In genomic region chr22:50422046-50422445, GRCh38 we compare ENCODE assay signal across 18 cellular contexts. TPM values are rescaled to one million over a fixed set of nuclear protein-coding genes. Genes with fewer than 3 reads are reported as not detected.
DNase-seq lines count a peak whose midpoint lies in the region; ATAC-seq and TF ChIP-seq lines count a peak whose summit lies in the region.
"Had no signal": no experiment of that assay in that cellular context is flagged by ENCODE, and none has a peak within 500 bp of the region (broad histone marks: within the 10 kb centered on the region; RNA-seq: fewer than 3 reads in every experiment).

No MANE protein-coding gene starts in this region.

- CTCF ChIA-PET in HEK293 (lab: Yijun Ruan, JAX), result interaction anchor here (0.6 kb wide), 1 partner anchor 263 kb away, joined by 3 read pairs; no protein-coding TSS in a partner anchor

- no peaks in the 10 kb centered on the region for H3K4me1 ChIP-seq in HEK293 (ENCODE audit: control insufficient read depth, insufficient read depth, low read length)
- H3K4me1 ChIP-seq: BLaER1, Caco-2 had no signal

- no peaks in the 10 kb centered on the region for H3K9me3 Mint-ChIP-seq in activated T-cell treated with anti-CD3 and anti-CD28 coated beads, Interleukin-2, amount 50 U/mL, for 24 hours
- H3K9me3 Mint-ChIP-seq in activated T-cell treated with anti-CD3 and anti-CD28 coated beads, Interleukin-2, amount 50 U/mL, for 72 hours, result no peaks in the 10 kb centered on the region
- H3K9me3 Mint-ChIP-seq: CD8-positive, alpha-beta memory T cell had no signal

- H3K27ac Mint-ChIP-seq in activated T-cell treated with anti-CD3 and anti-CD28 coated beads, Interleukin-2, amount 50 U/mL, for 24 hours, result peak overlapping the region; percentile 11
- H3K27ac Mint-ChIP-seq in activated T-cell treated with anti-CD3 and anti-CD28 coated beads, Interleukin-2, amount 50 U/mL, for 72 hours, result no peak overlapping the region

- peaks cover 1% of the 10 kb centered on the region for H3K4me1 Mint-ChIP-seq in activated T-cell treated with anti-CD3 and anti-CD28 coated beads, Interleukin-2, amount 50 U/mL, for 24 hours (ENCODE audit: low read depth)
- peaks cover 6% of the 10 kb centered on the region for H3K4me1 Mint-ChIP-seq in activated T-cell treated with anti-CD3 and anti-CD28 coated beads, Interleukin-2, amount 50 U/mL, for 72 hours (ENCODE audit: low read depth)

- POLR2A ChIA-PET in HEK293 (lab: Yijun Ruan, JAX), result no interaction called here

- H3K4me3 Mint-ChIP-seq in activated T-cell treated with anti-CD3 and anti-CD28 coated beads, Interleukin-2, amount 50 U/mL, for 24 hours, result no peak overlapping the region
- H3K4me3 Mint-ChIP-seq in activated T-cell treated with anti-CD3 and anti-CD28 coated beads, Interleukin-2, amount 50 U/mL, for 72 hours, result no peak overlapping the region
- H3K4me3 Mint-ChIP-seq: CD8-positive, alpha-beta memory T cell had no signal

- H3K27ac ChIP-seq in HEK293 (ENCODE audit: extremely low read depth, low read depth, low read length), result 0 out of 2 replicates have a peak overlapping the region, but pooled peaks have one; percentile 9
- peak overlapping the region; percentile 63 for H3K27ac ChIP-seq in cingulate gyrus (ENCODE audit: low read depth, low read length)
- peak overlapping the region; percentile 78 for H3K27ac ChIP-seq in substantia nigra (ENCODE audit: low read depth, low read length, poor library complexity, severe bottlenecking)
- H3K27ac ChIP-seq: BLaER1, GM23248, HL-60 had no signal

- H3K4me3 ChIP-seq in HEK293 (ENCODE audit: low read depth, low read length), result no peak overlapping the region
- H3K4me3 ChIP-seq: BLaER1, GM23248 had no signal

- no peak for DNase-seq in activated T-cell treated with anti-CD3 and anti-CD28 coated beads, Interleukin-2, amount 50 U/mL, for 24 hours
- no peak for DNase-seq in activated T-cell treated with anti-CD3 and anti-CD28 coated beads, Interleukin-2, amount 50 U/mL, for 72 hours
- DNase-seq in substantia nigra (lab: John Stamatoyannopoulos, UW), result no peak
- DNase-seq in HuH-7.5 (ENCODE audit: low spot score), result no peak
- no peak for DNase-seq in SHP77 treated with DMSO at 0.1 percent for 48 hours (lab: John Stamatoyannopoulos, UW)
- DNase-seq: 8988T; AML-193; Caco-2; CD8-positive, alpha-beta memory T cell; DND-41; GDM1; GM23248; IMR-90 had no signal

- no peaks in the 10 kb centered on the region for H3K9me3 ChIP-seq in HEK293 (ENCODE audit: control insufficient read depth, insufficient read depth, low read depth, low read length)
- H3K9me3 ChIP-seq: BLaER1, Caco-2 had no signal

- peaks cover 47 to 92% of the 10 kb centered on the region in 2 experiments for H3K36me3 ChIP-seq in HEK293 (ENCODE audit: control insufficient read depth in 2 of 2, insufficient read depth in 1 of 2, low read length in 2 of 2)

- no peak for TF ChIP-seq CTCF in HEK293 (tag by site-specific recombination; IDR thresholded peaks at IDR 0.05)

- H3K36me3 Mint-ChIP-seq in activated T-cell treated with anti-CD3 and anti-CD28 coated beads, Interleukin-2, amount 50 U/mL, for 24 hours (ENCODE audit: low read depth), result peaks cover 89% of the 10 kb centered on the region
- H3K36me3 Mint-ChIP-seq in activated T-cell treated with anti-CD3 and anti-CD28 coated beads, Interleukin-2, amount 50 U/mL, for 72 hours (ENCODE audit: insufficient read depth in 2 of 2), result peaks cover 8 to 13% of the 10 kb centered on the region in 2 donors

- no peak for ATAC-seq in activated T-cell treated with anti-CD3 and anti-CD28 coated beads, Interleukin-2, amount 50 U/mL, for 72 hours (replicated peaks in 1 of 2)
- ATAC-seq: HCT116 had no signal

- no peaks in the 10 kb centered on the region for H3K27me3 Mint-ChIP-seq in activated T-cell treated with anti-CD3 and anti-CD28 coated beads, Interleukin-2, amount 50 U/mL, for 24 hours
- no peaks in the 10 kb centered on the region for H3K27me3 Mint-ChIP-seq in activated T-cell treated with anti-CD3 and anti-CD28 coated beads, Interleukin-2, amount 50 U/mL, for 72 hours (ENCODE audit: low read depth)

TF ChIP-seq in HEK293, 187 proteins besides CTCF, POLR2A, EP300 and RAD21:
- TF ChIP-seq, protein P1, sequence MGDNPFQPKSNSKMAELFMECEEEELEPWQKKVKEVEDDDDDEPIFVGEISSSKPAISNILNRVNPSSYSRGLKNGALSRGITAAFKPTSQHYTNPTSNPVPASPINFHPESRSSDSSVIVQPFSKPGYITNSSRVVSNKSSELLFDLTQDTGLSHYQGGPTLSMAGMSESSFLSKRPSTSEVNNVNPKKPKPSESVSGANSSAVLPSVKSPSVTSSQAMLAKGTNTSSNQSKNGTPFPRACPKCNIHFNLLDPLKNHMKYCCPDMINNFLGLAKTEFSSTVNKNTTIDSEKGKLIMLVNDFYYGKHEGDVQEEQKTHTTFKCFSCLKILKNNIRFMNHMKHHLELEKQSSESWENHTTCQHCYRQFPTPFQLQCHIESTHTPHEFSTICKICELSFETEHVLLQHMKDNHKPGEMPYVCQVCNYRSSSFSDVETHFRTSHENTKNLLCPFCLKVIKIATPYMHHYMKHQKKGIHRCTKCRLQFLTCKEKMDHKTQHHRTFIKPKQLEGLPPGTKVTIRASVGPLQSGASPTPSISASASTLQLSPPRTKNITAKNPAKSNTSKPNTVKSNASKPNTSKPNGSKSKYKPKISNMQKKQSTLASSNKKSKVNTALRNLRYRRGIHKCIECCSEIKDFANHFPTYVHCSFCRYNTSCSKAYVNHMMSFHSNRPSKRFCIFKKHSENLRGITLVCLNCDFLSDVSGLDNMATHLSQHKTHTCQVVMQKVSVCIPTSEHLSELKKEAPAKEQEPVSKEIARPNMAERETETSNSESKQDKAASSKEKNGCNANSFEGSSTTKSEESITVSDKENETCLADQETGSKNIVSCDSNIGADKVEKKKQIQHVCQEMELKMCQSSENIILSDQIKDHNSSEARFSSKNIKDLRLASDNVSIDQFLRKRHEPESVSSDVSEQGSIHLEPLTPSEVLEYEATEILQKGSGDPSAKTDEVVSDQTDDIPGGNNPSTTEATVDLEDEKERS (tag by site-specific recombination; IDR thresholded peaks at IDR 0.05), result no peak
- TF ChIP-seq ZIC2 (tag by site-specific recombination; IDR thresholded peaks at IDR 0.05) (no peak), ZNF302 (tag by site-specific recombination; IDR thresholded peaks at IDR 0.05; ENCODE audit: low read depth) (no peak), ZNF221 (tag by site-specific recombination; IDR thresholded peaks at IDR 0.05; ENCODE audit: borderline replicate concordance) (no peak), IKZF3 (tag by site-specific recombination; IDR thresholded peaks at IDR 0.05) (no peak), ZNF560 (tag by site-specific recombination; IDR thresholded peaks at IDR 0.05; ENCODE audit: borderline replicate concordance) (no peak), ZFP69B (tag by site-specific recombination; IDR thresholded peaks at IDR 0.05) (no peak), ZNF707 (tag by site-specific recombination; IDR thresholded peaks at IDR 0.05) (no peak), ZNF747 (tag by site-specific recombination; IDR thresholded peaks at IDR 0.05) (no peak), SCRT2 (tag by site-specific recombination; IDR thresholded peaks at IDR 0.05) (no peak), ZNF138 (tag by site-specific recombination; IDR thresholded peaks at IDR 0.05; ENCODE audit: borderline replicate concordance) (no peak), ZNF169 (tag by site-specific recombination; IDR thresholded peaks at IDR 0.05) (no peak), ZNF214 (tag by site-specific recombination; IDR thresholded peaks at IDR 0.05; ENCODE audit: borderline replicate concordance) (no peak)
- TF ChIP-seq, protein P2, sequence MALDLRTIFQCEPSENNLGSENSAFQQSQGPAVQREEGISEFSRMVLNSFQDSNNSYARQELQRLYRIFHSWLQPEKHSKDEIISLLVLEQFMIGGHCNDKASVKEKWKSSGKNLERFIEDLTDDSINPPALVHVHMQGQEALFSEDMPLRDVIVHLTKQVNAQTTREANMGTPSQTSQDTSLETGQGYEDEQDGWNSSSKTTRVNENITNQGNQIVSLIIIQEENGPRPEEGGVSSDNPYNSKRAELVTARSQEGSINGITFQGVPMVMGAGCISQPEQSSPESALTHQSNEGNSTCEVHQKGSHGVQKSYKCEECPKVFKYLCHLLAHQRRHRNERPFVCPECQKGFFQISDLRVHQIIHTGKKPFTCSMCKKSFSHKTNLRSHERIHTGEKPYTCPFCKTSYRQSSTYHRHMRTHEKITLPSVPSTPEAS (tag by site-specific recombination; IDR thresholded peaks at IDR 0.05), result no peak
- TF ChIP-seq, protein P3, sequence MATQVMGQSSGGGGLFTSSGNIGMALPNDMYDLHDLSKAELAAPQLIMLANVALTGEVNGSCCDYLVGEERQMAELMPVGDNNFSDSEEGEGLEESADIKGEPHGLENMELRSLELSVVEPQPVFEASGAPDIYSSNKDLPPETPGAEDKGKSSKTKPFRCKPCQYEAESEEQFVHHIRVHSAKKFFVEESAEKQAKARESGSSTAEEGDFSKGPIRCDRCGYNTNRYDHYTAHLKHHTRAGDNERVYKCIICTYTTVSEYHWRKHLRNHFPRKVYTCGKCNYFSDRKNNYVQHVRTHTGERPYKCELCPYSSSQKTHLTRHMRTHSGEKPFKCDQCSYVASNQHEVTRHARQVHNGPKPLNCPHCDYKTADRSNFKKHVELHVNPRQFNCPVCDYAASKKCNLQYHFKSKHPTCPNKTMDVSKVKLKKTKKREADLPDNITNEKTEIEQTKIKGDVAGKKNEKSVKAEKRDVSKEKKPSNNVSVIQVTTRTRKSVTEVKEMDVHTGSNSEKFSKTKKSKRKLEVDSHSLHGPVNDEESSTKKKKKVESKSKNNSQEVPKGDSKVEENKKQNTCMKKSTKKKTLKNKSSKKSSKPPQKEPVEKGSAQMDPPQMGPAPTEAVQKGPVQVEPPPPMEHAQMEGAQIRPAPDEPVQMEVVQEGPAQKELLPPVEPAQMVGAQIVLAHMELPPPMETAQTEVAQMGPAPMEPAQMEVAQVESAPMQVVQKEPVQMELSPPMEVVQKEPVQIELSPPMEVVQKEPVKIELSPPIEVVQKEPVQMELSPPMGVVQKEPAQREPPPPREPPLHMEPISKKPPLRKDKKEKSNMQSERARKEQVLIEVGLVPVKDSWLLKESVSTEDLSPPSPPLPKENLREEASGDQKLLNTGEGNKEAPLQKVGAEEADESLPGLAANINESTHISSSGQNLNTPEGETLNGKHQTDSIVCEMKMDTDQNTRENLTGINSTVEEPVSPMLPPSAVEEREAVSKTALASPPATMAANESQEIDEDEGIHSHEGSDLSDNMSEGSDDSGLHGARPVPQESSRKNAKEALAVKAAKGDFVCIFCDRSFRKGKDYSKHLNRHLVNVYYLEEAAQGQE (tag by site-specific recombination; IDR thresholded peaks at IDR 0.05), result no peak

RNA-seq across cellular contexts. Expression of gene SBF1, which starts 52.8 kb away (rescaled TPM):
- total RNA-seq in activated T-cell treated with anti-CD3 and anti-CD28 coated beads, Interleukin-2, amount 50 U/mL, for 72 hours, result 100 to 1,000 TPM; 108 to 114 TPM

RNA-seq across cellular contexts. Expression of gene ADM2, which starts 59.3 kb away (rescaled TPM):
- 10 to 100 TPM; 25.5 to 28.8 TPM for total RNA-seq in activated T-cell treated with anti-CD3 and anti-CD28 coated beads, Interleukin-2, amount 50 U/mL, for 72 hours

Comparison
In these comparisons a context has a peak if more than half of its experiments do, and no peak if none do; other contexts are left out.
1. H3K27ac ChIP-seq: peak in every context shown above with its lines; median percentile 78 in substantia nigra; 63 in cingulate gyrus; 9 in HEK293.